In the genomic region with DNA sequence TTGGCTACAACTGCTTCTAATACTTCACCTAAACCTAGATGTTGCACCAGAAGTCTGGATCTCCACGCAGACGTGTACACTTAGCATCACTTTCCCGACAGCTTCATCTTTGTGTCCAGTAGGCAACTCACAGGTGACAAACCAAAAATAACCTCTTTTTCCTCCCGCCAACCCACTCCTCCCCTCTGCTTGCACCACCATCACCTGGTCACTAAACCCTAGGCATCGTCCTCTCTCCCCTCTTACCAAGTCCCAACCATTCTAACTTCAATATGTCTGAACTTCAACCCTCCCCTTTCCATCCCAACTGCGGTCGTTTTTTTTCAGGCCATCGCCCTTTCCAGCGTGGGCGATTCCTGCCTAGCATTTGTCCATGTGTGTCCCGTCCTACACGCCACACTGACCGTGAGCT, we compare ENCODE assay signal across 8 cellular contexts. TPM values are rescaled to one million over a fixed set of nuclear protein-coding genes. Genes with fewer than 3 reads are reported as not detected.
A peak's percentile ranks its signal among the peaks of the same experiment; 100 is the strongest.
DNase-seq lines count a peak whose midpoint lies in the region; ATAC-seq, FAIRE-seq and TF ChIP-seq lines count a peak whose summit lies in the region.

No MANE protein-coding gene starts in this region.

- H3K79me2 ChIP-seq in HepG2 (ENCODE audit: insufficient read depth, low read length), result peaks cover 32% of the 10 kb centered on the region

- no peaks in the 10 kb centered on the region for H4K20me1 ChIP-seq in HepG2 (ENCODE audit: insufficient read depth, low read length)

- BruUV-seq in HepG2 (replicated peaks; lab: Mats Ljungman, UMichigan), result TSS peak; percentile 97

- no peaks in the 10 kb centered on the region for H3K9me3 ChIP-seq in adrenal gland (replicated peaks in 1 of 3)
- peaks cover 5% of the 10 kb centered on the region; the same call in 1 of the 2 replicates for H3K9me3 ChIP-seq in HepG2 (ENCODE audit: low read length)
- no peaks in the 10 kb centered on the region for H3K9me3 ChIP-seq in thymus (ENCODE audit: control insufficient read depth)

- no peak for FAIRE-seq in HepG2 (lab: Jason Lieb, UNC)

- H3K27me3 ChIP-seq in adrenal gland (no peaks in the 10 kb centered on the region), HepG2 (ENCODE audit: control insufficient read depth in 1 of 2, insufficient read depth in 2 of 2, low read length in 2 of 2) (no peaks in the 10 kb centered on the region; a peak in 1 of 5 replicates), thymus (ENCODE audit: control insufficient read depth, insufficient read depth) (no peaks in the 10 kb centered on the region)

- H3K36me3 Mint-ChIP-seq in activated T-cell treated with anti-CD3 and anti-CD28 coated beads, Interleukin-2, amount 50 U/mL, for 4 hours (ENCODE audit: insufficient read depth), result peaks cover 8% of the 10 kb centered on the region

- H3K4me1 ChIP-seq in adrenal gland (replicated peaks in 1 of 2) (peaks cover 15 to 32% of the 10 kb centered on the region in 2 donors), HepG2 (ENCODE audit: insufficient read depth, low read length) (peaks cover 40% of the 10 kb centered on the region), thymus (ENCODE audit: control insufficient read depth, insufficient read depth, low read length) (peaks cover 7% of the 10 kb centered on the region)

- 67 to 74% (median 73%) methylated on average over 13 of the region's 13 CpGs for WGBS in adrenal gland, 4 donors
- WGBS in HepG2 (ENCODE audit: low lambda C conversion rate), result 92% methylated on average over 13 of the region's 13 CpGs
- WGBS in thymus, result 84% methylated on average over 13 of the region's 13 CpGs

- H3K4me3 Mint-ChIP-seq in activated T-cell treated with anti-CD3 and anti-CD28 coated beads, Interleukin-2, amount 50 U/mL, for 4 hours, result peak overlapping the region; percentile 97

- H3K36me3 ChIP-seq in adrenal gland (replicated peaks in 1 of 2) (no peaks in the 10 kb centered on the region), HepG2 (replicated peaks in 1 of 2; ENCODE audit: control insufficient read depth in 1 of 2, insufficient read depth in 2 of 2, low read length in 2 of 2) (no peaks in the 10 kb centered on the region), thymus (ENCODE audit: control insufficient read depth, insufficient read depth) (no peaks in the 10 kb centered on the region)

- intact Hi-C loops in adrenal gland (cut with DNase I), result no loop called here
- intact Hi-C loops in HepG2 (cut with micrococcal nuclease; ENCODE audit: unreplicated experiment), result loop anchor here (1.0 to 5.0 kb wide), 2 partner anchors 59 to 122 kb away; partner anchors contain the start of genes KDM3A and RNF103

- no peak for TF ChIP-seq EP300 in HepG2 (IDR thresholded peaks at IDR 0.05; ENCODE audit: low read depth in 2 of 2, low read length in 2 of 2)
- no peak for TF ChIP-seq EP300 in HepG2 (CRISPR knock-in tag; IDR thresholded peaks at IDR 0.05; ENCODE audit: borderline replicate concordance)

- H3K27me3 Mint-ChIP-seq in activated T-cell treated with anti-CD3 and anti-CD28 coated beads, Interleukin-2, amount 50 U/mL, for 4 hours (ENCODE audit: low read depth), result no peaks in the 10 kb centered on the region

- peak overlapping the region in 1 of 4 donors; percentile 77 for H3K4me3 ChIP-seq in adrenal gland
- H3K4me3 ChIP-seq in HepG2 (replicated peaks in 1 of 3; ENCODE audit: insufficient read depth in 1 of 3, low read depth in 2 of 3, low read length in 3 of 3), result peak overlapping the region in 1 of 3 experiments; percentile 91; a peak in 1 of 6 replicates
- H3K4me3 ChIP-seq in thymus (ENCODE audit: low read length), result peak overlapping the region; percentile 77

- no peak for TF ChIP-seq RAD21 in HepG2 (CRISPR knock-in tag; IDR thresholded peaks at IDR 0.05)

- peaks cover 42% of the 10 kb centered on the region for H3K4me1 Mint-ChIP-seq in activated T-cell treated with anti-CD3 and anti-CD28 coated beads, Interleukin-2, amount 50 U/mL, for 4 hours (ENCODE audit: low read depth)

- POLR2A ChIA-PET in HepG2 (lab: Yijun Ruan, JAX), result interaction anchor here (1.1 to 3.2 kb wide), 3 partner anchors 11 to 122 kb away, joined by 3 to 14 read pairs (median 4); partner anchors contain the start of gene KDM3A

- no peaks in the 10 kb centered on the region for H3K9me3 Mint-ChIP-seq in activated T-cell treated with anti-CD3 and anti-CD28 coated beads, Interleukin-2, amount 50 U/mL, for 4 hours

- ATAC-seq in activated T-cell treated with anti-CD3 and anti-CD28 coated beads, Interleukin-2, amount 50 U/mL, for 4 hours, result no peak
- ATAC-seq in HepG2, result no peak
- ATAC-seq in GM21576 (IDR thresholded peaks at IDR 0.05; ENCODE audit: unreplicated experiment), result no peak
- ATAC-seq in GM19328 (IDR thresholded peaks at IDR 0.05; ENCODE audit: unreplicated experiment), result no peak

- in situ Hi-C loops in HepG2 (cut with HindIII; ENCODE audit: extremely low pct_ligation_motif_present, low pct_unique_long_range_greater_than_20kb), result no loop called here

- no peak for DNase-seq in activated T-cell treated with anti-CD3 and anti-CD28 coated beads, Interleukin-2, amount 50 U/mL, for 4 hours
- DNase-seq in activated T-cell treated with anti-CD3 and anti-CD28 coated beads, Interleukin-2, amount 50 U/mL, for 1 hour, result no peak
- DNase-seq in adrenal gland (no peak), HepG2 (ENCODE audit: low spot score) (no peak), globus pallidus (ENCODE audit: low spot score) (no peak)

- H2AFZ ChIP-seq in HepG2 (ENCODE audit: low read length), result peak overlapping the region; percentile 49

- H3K27ac ChIP-seq in adrenal gland, result peak overlapping the region in 4 of 5 donors; percentile 98 to 100 (median 100)
- peak overlapping the region; percentile 97 for H3K27ac ChIP-seq in HepG2 (ENCODE audit: extremely low read length, insufficient read depth, low read length)
- H3K27ac ChIP-seq in thymus (ENCODE audit: low read depth), result peak overlapping the region; percentile 99

- TF ChIP-seq CTCF in adrenal gland (IDR thresholded peaks at IDR 0.05) (no peak), HepG2 (CRISPR knock-in tag; IDR thresholded peaks at IDR 0.05) (no peak; the same call in 1 of the 2 replicates)

- TF ChIP-seq POLR2A in adrenal gland (IDR thresholded peaks at IDR 0.05), result no peak
- TF ChIP-seq POLR2A in HepG2 (IDR thresholded peaks at IDR 0.05; ENCODE audit: insufficient read depth in 1 of 2, low read depth in 2 of 2, low read length in 2 of 2), result no peak

- peak overlapping the region; percentile 94 for H3K4me2 ChIP-seq in HepG2 (ENCODE audit: low read depth, low read length)

- CTCF ChIA-PET in HepG2 (lab: Yijun Ruan, JAX; ENCODE audit: low intra/inter-chr PET ratio, low total read pairs), result no interaction called here

- H3K9ac ChIP-seq in HepG2 (ENCODE audit: insufficient read depth, low read depth, low read length), result peak overlapping the region; percentile 99

TF ChIP-seq in HepG2, 621 proteins besides CTCF, POLR2A, EP300 and RAD21 (continues in another document):
- no peak; the same call in 1 of the 2 replicates for TF ChIP-seq ZC3H13 (CRISPR knock-in tag; IDR thresholded peaks at IDR 0.05)
- TF ChIP-seq ZNF607 (CRISPR knock-in tag; IDR thresholded peaks at IDR 0.05; ENCODE audit: borderline replicate concordance), result 0 out of 2 replicates have a peak, but pooled peaks have one; percentile 2
- no peak for TF ChIP-seq HMG20A (CRISPR knock-in tag; IDR thresholded peaks at IDR 0.05; ENCODE audit: borderline replicate concordance)
- TF ChIP-seq POGZ (CRISPR knock-in tag; IDR thresholded peaks at IDR 0.05), result peak; percentile 12; the same call in 1 of the 2 replicates

RNA-seq across cellular contexts. Expression of gene CHMP3, which starts 0.4 kb away (rescaled TPM):
- total RNA-seq in activated T-cell treated with anti-CD3 and anti-CD28 coated beads, Interleukin-2, amount 50 U/mL, for 4 hours, result 10 to 100 TPM; 45.4 to 50.2 (median 48.3) TPM
- total RNA-seq in adrenal gland (100 to 1,000 TPM in 4 of 8 donors, 10 to 100 TPM in 4; 60.7 to 138 (median 102) TPM), HepG2 (2016; rRNA removed; fragmentation: Illumina TruSeq; extraction: Trizol) (114 and 154 TPM in 2 replicates)
- polyA plus RNA-seq in adrenal gland (100 to 1,000 TPM in 1 of 3 donors, 10 to 100 TPM in 2; 26.1 to 203 (median 47.9) TPM), HepG2 (2011; rRNA removed) (53.9 and 64.1 TPM in 2 replicates), thymus (53.9 TPM)
- 71.2 and 80.6 TPM in 2 replicates for total RNA-seq in HepG2 (2016; cell fraction: cytosol; rRNA removed; fragmentation: Illumina TruSeq; extraction: Trizol; ENCODE audit: low read depth)
- 108 and 156 TPM in 2 replicates for total RNA-seq in HepG2 (2016; cell fraction: insoluble cytoplasmic fraction; rRNA removed; fragmentation: Illumina TruSeq; extraction: Trizol)
- 138 and 146 TPM in 2 replicates for total RNA-seq in HepG2 (2016; cell fraction: membrane; rRNA removed; fragmentation: Illumina TruSeq; extraction: Trizol)
- 48.2 and 51.8 TPM in 2 replicates for total RNA-seq in HepG2 (2016; cell fraction: nucleus; rRNA removed; fragmentation: Illumina TruSeq; extraction: Trizol)
- 41.7 and 60.7 TPM in 2 replicates for polyA plus RNA-seq in HepG2 (2011; cell fraction: cytosol; rRNA removed)
- polyA plus RNA-seq in HepG2 (2011; cell fraction: nucleus; rRNA removed), result 13.1 and 19.6 TPM in 2 replicates
- 82.9 and 84.9 TPM in 2 replicates for polyA plus RNA-seq in HepG2 (2012)
- polyA plus RNA-seq in HepG2 (2016; cell fraction: cytosol; fragmentation: Illumina TruSeq; extraction: Trizol; ENCODE audit: low read depth), result 151 and 156 TPM in 2 replicates
- 190 and 193 TPM in 2 replicates for polyA plus RNA-seq in HepG2 (2016; cell fraction: insoluble cytoplasmic fraction; fragmentation: Illumina TruSeq; extraction: Trizol; ENCODE audit: low read depth)
- 182 and 183 TPM in 2 replicates for polyA plus RNA-seq in HepG2 (2016; cell fraction: membrane; fragmentation: Illumina TruSeq; extraction: Trizol; ENCODE audit: low read depth)
- polyA plus RNA-seq in HepG2 (2016; cell fraction: nucleus; fragmentation: Illumina TruSeq; extraction: Trizol; ENCODE audit: insufficient read depth, low read depth), result 65.8 and 79.0 TPM in 2 replicates
- 27.5 and 37.8 TPM in 2 replicates for polyA minus RNA-seq in HepG2 (2011; rRNA and poly(A)+ RNA removed; ENCODE audit: low replicate concordance)
- polyA minus RNA-seq in HepG2 (2011; cell fraction: cytosol; rRNA and poly(A)+ RNA removed), result 26.5 and 29.3 TPM in 2 replicates
- polyA minus RNA-seq in HepG2 (2011; cell fraction: nucleus; rRNA and poly(A)+ RNA removed), result 32.2 and 43.8 TPM in 2 replicates
